Comparison of ENCODE assay signal across 8 cellular contexts in genomic region chr14:21557084-21557901, GRCh38. TPM values are rescaled to one million over a fixed set of nuclear protein-coding genes. Genes with fewer than 3 reads are reported as not detected.
DNase-seq lines count a peak whose midpoint lies in the region; ATAC-seq, FAIRE-seq and TF ChIP-seq lines count a peak whose summit lies in the region.

No MANE protein-coding gene starts in this region.

- POLR2A ChIA-PET in endothelial cell of umbilical vein (lab: Charles Lee): no interaction called here

- FAIRE-seq in endothelial cell of umbilical vein (lab: Jason Lieb, UNC): peak; percentile 66

- H3K4me3 ChIP-seq in HUES6 (ENCODE audit: low read depth, low read length) (peak overlapping the region; percentile 14), endothelial cell of umbilical vein (replicated peaks in 1 of 3; ENCODE audit: insufficient read depth in 1 of 3, low read depth in 1 of 3, low read length in 3 of 3) (peak overlapping the region in 2 of 3 experiments; percentile 25 to 30)

- intact Hi-C loops in endothelial cell of umbilical vein (cut with micrococcal nuclease): loop anchor here (1.0 to 5.0 kb wide), 5 partner anchors 46 to 190 kb away; partner anchors contain the start of genes CHD8 and METTL3

- no peak for TF ChIP-seq POLR2A in endothelial cell of umbilical vein (IDR thresholded peaks at IDR 0.05; ENCODE audit: low read depth, low read length)

- dilution Hi-C loops in endothelial cell of umbilical vein (cut with MboI; ENCODE audit: extremely low pct_ligation_motif_present, low sequenced_read_pairs): no loop called here

- DNase-seq in DMS 273 treated with DMSO at 0.1 percent for 48 hours (lab: John Stamatoyannopoulos, UW): peak; percentile 83
- DNase-seq in NOMO-1 treated with dmso at 0.1 percent for 144 hours (lab: John Stamatoyannopoulos, UW; ENCODE audit: unreplicated experiment): peak; percentile 11
- peak; percentile 73 for DNase-seq in activated CD8-positive, alpha-beta memory T cell treated with anti-CD3 and anti-CD28 coated beads, Interleukin-2, amount 50 U/mL, for 4 hours
- DNase-seq in endothelial cell of umbilical vein (ENCODE audit: low read depth, low spot score): peak; percentile 88
- DNase-seq in midbrain (lab: John Stamatoyannopoulos, UW): peak; percentile 91
- DNase-seq in stimulated activated CD8-positive, alpha-beta memory T cell treated with anti-CD3 and anti-CD28 coated beads, Interleukin-15, amount 100 ng/mL, for 24 hours (ENCODE audit: low read depth): peak; percentile 22

- no TSS peak for BruUV-seq in endothelial cell of umbilical vein (replicated peaks; lab: Mats Ljungman, UMichigan)

- H3K79me2 ChIP-seq in endothelial cell of umbilical vein (ENCODE audit: control insufficient read depth, insufficient read depth, low read length): no peaks in the 10 kb centered on the region

- peak overlapping the region; percentile 61 for H3K9ac ChIP-seq in HUES6 (ENCODE audit: low read length)
- peak overlapping the region; percentile 51 for H3K9ac ChIP-seq in endothelial cell of umbilical vein (replicated peaks; ENCODE audit: extremely low read depth, insufficient read depth, low read length)

- no peaks in the 10 kb centered on the region for H3K9me3 ChIP-seq in HUES6 (ENCODE audit: control insufficient read depth, insufficient read depth, low read depth, low read length)
- no peaks in the 10 kb centered on the region for H3K9me3 ChIP-seq in endothelial cell of umbilical vein (replicated peaks; ENCODE audit: control insufficient read depth, insufficient read depth, low read length)

- no peaks in the 10 kb centered on the region for H3K9me1 ChIP-seq in endothelial cell of umbilical vein (replicated peaks; ENCODE audit: control insufficient read depth, extremely low read depth, insufficient read depth, low read length)

- peaks cover 27% of the 10 kb centered on the region for H3K4me1 ChIP-seq in HUES6 (ENCODE audit: control insufficient read depth, insufficient read depth, low read length)
- peaks cover 5% of the 10 kb centered on the region for H3K4me1 ChIP-seq in endothelial cell of umbilical vein (ENCODE audit: control insufficient read depth, extremely low read depth, insufficient read depth, low read length)

- H3K27ac ChIP-seq in HUES6 (ENCODE audit: low read depth, low read length) (peak overlapping the region; percentile 91), endothelial cell of umbilical vein (ENCODE audit: insufficient read depth, low read depth, low read length) (no peak overlapping the region)

- no peaks in the 10 kb centered on the region for H3K36me3 ChIP-seq in HUES6 (ENCODE audit: control insufficient read depth, insufficient read depth, low read length)
- no peaks in the 10 kb centered on the region for H3K36me3 ChIP-seq in endothelial cell of umbilical vein (ENCODE audit: control insufficient read depth in 2 of 2, extremely low read depth in 1 of 2, insufficient read depth in 2 of 2, low read length in 2 of 2)

- H3K4me2 ChIP-seq in endothelial cell of umbilical vein (ENCODE audit: insufficient read depth, low read length): peak overlapping the region; percentile 65

- H2AFZ ChIP-seq in endothelial cell of umbilical vein (ENCODE audit: low read depth, low read length): peak overlapping the region; percentile 88

- ATAC-seq in HG03378 (IDR thresholded peaks at IDR 0.05; ENCODE audit: unreplicated experiment): no peak

- no peaks in the 10 kb centered on the region for H3K27me3 ChIP-seq in HUES6 (ENCODE audit: control insufficient read depth, insufficient read depth, low read length)
- H3K27me3 ChIP-seq in endothelial cell of umbilical vein (ENCODE audit: control insufficient read depth in 2 of 2, insufficient read depth in 2 of 2, low read length in 2 of 2): no peaks in the 10 kb centered on the region

- TF ChIP-seq CTCF in endothelial cell of umbilical vein (IDR thresholded peaks at IDR 0.05; ENCODE audit: extremely low read depth in 1 of 2, insufficient read depth in 1 of 2, low read depth in 1 of 2, low read length in 2 of 2): peak; percentile 35 to 58

- CTCF ChIA-PET in endothelial cell of umbilical vein (lab: Charles Lee): interaction anchor here (0.6 to 6.1 kb wide), 14 partner anchors 13 to 543 kb away, joined by 3 to 128 read pairs (median 4); partner anchors contain the start of genes METTL3 and SALL2

- H4K20me1 ChIP-seq in endothelial cell of umbilical vein (replicated peaks; ENCODE audit: control insufficient read depth, extremely low read depth, insufficient read depth, low read length): no peaks in the 10 kb centered on the region

TF ChIP-seq in endothelial cell of umbilical vein, 7 proteins besides CTCF, POLR2A, EP300 and RAD21:
- TF ChIP-seq MYC (IDR thresholded peaks at IDR 0.05; ENCODE audit: low read depth, low read length): no peak
- no peak for TF ChIP-seq POLR2AphosphoS5 (IDR thresholded peaks at IDR 0.05; ENCODE audit: insufficient read depth, low read depth, low read length)
- no peak for TF ChIP-seq JUN (IDR thresholded peaks at IDR 0.05; ENCODE audit: borderline replicate concordance, insufficient read depth, insufficient read length, low read depth)
- no peak for TF ChIP-seq EZH2 (IDR thresholded peaks at IDR 0.05; ENCODE audit: borderline replicate concordance, low read depth, low read length, severe bottlenecking)
- no peak for TF ChIP-seq FOS (IDR thresholded peaks at IDR 0.05; ENCODE audit: borderline replicate concordance, insufficient read depth, low read length)
- TF ChIP-seq MAX (IDR thresholded peaks at IDR 0.05; ENCODE audit: insufficient read depth, insufficient read length): no peak
- TF ChIP-seq GATA2 (IDR thresholded peaks at IDR 0.05; ENCODE audit: insufficient read depth, insufficient read length, low read depth, low read length): no peak
TF ChIP-seq in endothelial cell of umbilical vein: peak in this region for 0.

RNA-seq across cellular contexts. Expression of gene OR10G3, which starts 22.6 kb away (rescaled TPM):
- not detected in 2 replicates for total RNA-seq in endothelial cell of umbilical vein
- polyA plus RNA-seq in endothelial cell of umbilical vein: not detected in 2 replicates
- polyA plus RNA-seq in endothelial cell of umbilical vein (2011; cell fraction: cytosol; rRNA removed): not detected in 2 replicates
- polyA plus RNA-seq in endothelial cell of umbilical vein (2011; cell fraction: nucleus; rRNA removed): not detected in 2 replicates
- not detected in 2 replicates for polyA plus RNA-seq in endothelial cell of umbilical vein (2012)
- polyA minus RNA-seq in endothelial cell of umbilical vein: not detected in 2 replicates
- not detected for polyA minus RNA-seq in endothelial cell of umbilical vein (2011; cell fraction: cytosol; rRNA and poly(A)+ RNA removed)
- not detected in 2 replicates for polyA minus RNA-seq in endothelial cell of umbilical vein (2011; cell fraction: nucleus; rRNA and poly(A)+ RNA removed)

RNA-seq across cellular contexts. Expression of gene SALL2, which starts 31.1 kb away (rescaled TPM):
- total RNA-seq in endothelial cell of umbilical vein: 4.6 and 6.8 TPM in 2 replicates
- polyA plus RNA-seq in endothelial cell of umbilical vein: 2.8 and 4.3 TPM in 2 replicates
- 2.4 and 3.0 TPM in 2 replicates for polyA plus RNA-seq in endothelial cell of umbilical vein (2011; cell fraction: cytosol; rRNA removed)
- 1.0 and 1.4 TPM in 2 replicates for polyA plus RNA-seq in endothelial cell of umbilical vein (2011; cell fraction: nucleus; rRNA removed)
- 1.4 and 1.7 TPM in 2 replicates for polyA plus RNA-seq in endothelial cell of umbilical vein (2012)
- 3.6 and 5.2 TPM in 2 replicates for polyA minus RNA-seq in endothelial cell of umbilical vein
- polyA minus RNA-seq in endothelial cell of umbilical vein (2011; cell fraction: cytosol; rRNA and poly(A)+ RNA removed): not detected
- polyA minus RNA-seq in endothelial cell of umbilical vein (2011; cell fraction: nucleus; rRNA and poly(A)+ RNA removed): 1.0 and 2.0 TPM in 2 replicates

RNA-seq across cellular contexts. Expression of gene METTL3, which starts 46.2 kb away (rescaled TPM):
- 63.1 and 65.0 TPM in 2 replicates for total RNA-seq in endothelial cell of umbilical vein
- polyA plus RNA-seq in endothelial cell of umbilical vein: 80.2 and 85.3 TPM in 2 replicates
- polyA plus RNA-seq in endothelial cell of umbilical vein (2011; cell fraction: cytosol; rRNA removed): 61.6 and 67.3 TPM in 2 replicates
- polyA plus RNA-seq in endothelial cell of umbilical vein (2011; cell fraction: nucleus; rRNA removed): 465 and 505 TPM in 2 replicates
- 45.6 and 57.2 TPM in 2 replicates for polyA plus RNA-seq in endothelial cell of umbilical vein (2012)
- polyA minus RNA-seq in endothelial cell of umbilical vein: 85.6 and 92.0 TPM in 2 replicates
- 28.1 TPM for polyA minus RNA-seq in endothelial cell of umbilical vein (2011; cell fraction: cytosol; rRNA and poly(A)+ RNA removed)
- polyA minus RNA-seq in endothelial cell of umbilical vein (2011; cell fraction: nucleus; rRNA and poly(A)+ RNA removed): 60.7 and 85.7 TPM in 2 replicates

Comparison
In these comparisons a context has a peak if more than half of its experiments do, and no peak if none do; other contexts are left out.
1. DNase-seq: peak in every context shown above with its lines; median percentile 91 in midbrain; 88 in endothelial cell of umbilical vein; 83 in DMS 273 treated with DMSO at 0.1 percent for 48 hours; 73 in activated CD8-positive, alpha-beta memory T cell treated with anti-CD3 and anti-CD28 coated beads, Interleukin-2, amount 50 U/mL, for 4 hours; 22 in stimulated activated CD8-positive, alpha-beta memory T cell treated with anti-CD3 and anti-CD28 coated beads, Interleukin-15, amount 100 ng/mL, for 24 hours; 11 in NOMO-1 treated with dmso at 0.1 percent for 144 hours.